In genomic region chr18:51655327-51655698, GRCh38 we compare ENCODE assay signal across 9 cellular contexts.
DNase-seq lines count a peak whose midpoint lies in the region; ATAC-seq, FAIRE-seq and TF ChIP-seq lines count a peak whose summit lies in the region.
"Had no signal": no experiment of that assay in that cellular context is flagged by ENCODE, and none has a peak within 500 bp of the region (broad histone marks: within the 10 kb centered on the region; RNA-seq: fewer than 3 reads in every experiment).

No MANE protein-coding gene starts in this region.

- H3K4me1 ChIP-seq in mucosa of descending colon (ENCODE audit: low read depth): no peaks in the 10 kb centered on the region
- no peaks in the 10 kb centered on the region for H3K4me1 ChIP-seq in effector memory CD4-positive, alpha-beta T cell (ENCODE audit: control insufficient read depth, insufficient read depth, low read length, poor library complexity, severe bottlenecking)

- ATAC-seq in GM18858 (IDR thresholded peaks at IDR 0.05; ENCODE audit: unreplicated experiment) (peak; percentile 89), GM21526 (IDR thresholded peaks at IDR 0.05; ENCODE audit: low FRiP score, unreplicated experiment) (peak; percentile 91), HG03280 (IDR thresholded peaks at IDR 0.05; ENCODE audit: unreplicated experiment) (peak; percentile 77), mucosa of descending colon (no peak)

- no peak overlapping the region for H3K4me3 Mint-ChIP-seq in activated T-helper 1 cell treated with anti-CD3 and anti-CD28 coated beads, Interleukin-12 subunit alpha, Interleukin-12 subunit beta, Interleukin-2, Interleukin-4 antibody, amounts not matched to agents 30 ng/mL and 10 ng/mL and 1 ng/mL, durations not matched to agents 14 hours and 24 hours and 36 hours
- H3K4me3 Mint-ChIP-seq: neural crest cell had no signal

- peaks cover 2% of the 10 kb centered on the region for H3K27me3 Mint-ChIP-seq in activated T-helper 1 cell treated with anti-CD3 and anti-CD28 coated beads, Interleukin-12 subunit alpha, Interleukin-12 subunit beta, Interleukin-2, Interleukin-4 antibody, amounts not matched to agents 30 ng/mL and 10 ng/mL and 1 ng/mL, durations not matched to agents 14 hours and 24 hours and 36 hours (ENCODE audit: insufficient read depth)

- FAIRE-seq in bronchial epithelial cell (lab: Jason Lieb, UNC): no peak

- no peaks in the 10 kb centered on the region for H3K27me3 ChIP-seq in bronchial epithelial cell (ENCODE audit: control insufficient read depth, insufficient read depth, low read length)
- no peaks in the 10 kb centered on the region for H3K27me3 ChIP-seq in effector memory CD4-positive, alpha-beta T cell (replicated peaks; ENCODE audit: control insufficient read depth, insufficient read depth, low read length, poor library complexity, severe bottlenecking)

- no peak for TF ChIP-seq CTCF in bronchial epithelial cell (IDR thresholded peaks at IDR 0.05; ENCODE audit: insufficient read depth, low read length, severe bottlenecking)
- no peak for TF ChIP-seq CTCF in mucosa of descending colon (IDR thresholded peaks at IDR 0.05)

- DNase-seq in bronchial epithelial cell (ENCODE audit: low read depth): peak; percentile 31
- no peak for DNase-seq in COR-L47 (lab: John Stamatoyannopoulos, UW)
- DNase-seq in mucosa of descending colon: no peak
- no peak for DNase-seq in activated T-helper 1 cell treated with anti-CD3 and anti-CD28 coated beads, Interleukin-12 subunit alpha, Interleukin-12 subunit beta, Interleukin-2, Interleukin-4 antibody, amounts not matched to agents 30 ng/mL and 10 ng/mL and 1 ng/mL, durations not matched to agents 14 hours and 24 hours and 36 hours (ENCODE audit: low spot score)
- DNase-seq in effector memory CD4-positive, alpha-beta T cell: no peak

- no peak overlapping the region for H3K27ac Mint-ChIP-seq in activated T-helper 1 cell treated with anti-CD3 and anti-CD28 coated beads, Interleukin-12 subunit alpha, Interleukin-12 subunit beta, Interleukin-2, Interleukin-4 antibody, amounts not matched to agents 30 ng/mL and 10 ng/mL and 1 ng/mL, durations not matched to agents 14 hours and 24 hours and 36 hours

- H3K36me3 Mint-ChIP-seq in activated T-helper 1 cell treated with anti-CD3 and anti-CD28 coated beads, Interleukin-12 subunit alpha, Interleukin-12 subunit beta, Interleukin-2, Interleukin-4 antibody, amounts not matched to agents 30 ng/mL and 10 ng/mL and 1 ng/mL, durations not matched to agents 14 hours and 24 hours and 36 hours (ENCODE audit: low read depth): no peaks in the 10 kb centered on the region

- H3K27ac ChIP-seq in effector memory CD4-positive, alpha-beta T cell (ENCODE audit: insufficient read depth, low read length, poor library complexity, severe bottlenecking): no peak overlapping the region

- no peaks in the 10 kb centered on the region for H3K4me1 Mint-ChIP-seq in activated T-helper 1 cell treated with anti-CD3 and anti-CD28 coated beads, Interleukin-12 subunit alpha, Interleukin-12 subunit beta, Interleukin-2, Interleukin-4 antibody, amounts not matched to agents 30 ng/mL and 10 ng/mL and 1 ng/mL, durations not matched to agents 14 hours and 24 hours and 36 hours (ENCODE audit: low read depth)

- intact Hi-C loops in mucosa of descending colon (cut with DNase I, micrococcal nuclease): no loop called here
- intact Hi-C loops in activated T-helper 1 cell treated with anti-CD3 and anti-CD28 coated beads, Interleukin-12 subunit alpha, Interleukin-12 subunit beta, Interleukin-2, Interleukin-4 antibody, amounts not matched to agents 30 ng/mL and 10 ng/mL and 1 ng/mL, durations not matched to agents 14 hours and 24 hours and 36 hours (cut with micrococcal nuclease): no loop called here

- H3K9me3 Mint-ChIP-seq in activated T-helper 1 cell treated with anti-CD3 and anti-CD28 coated beads, Interleukin-12 subunit alpha, Interleukin-12 subunit beta, Interleukin-2, Interleukin-4 antibody, amounts not matched to agents 30 ng/mL and 10 ng/mL and 1 ng/mL, durations not matched to agents 14 hours and 24 hours and 36 hours: no peaks in the 10 kb centered on the region
- H3K9me3 Mint-ChIP-seq: neural crest cell had no signal

- no peaks in the 10 kb centered on the region for H3K9me3 ChIP-seq in mucosa of descending colon
- no peaks in the 10 kb centered on the region for H3K9me3 ChIP-seq in effector memory CD4-positive, alpha-beta T cell (ENCODE audit: control insufficient read depth, low read length)

- H3K4me3 ChIP-seq in bronchial epithelial cell (ENCODE audit: low read depth, low read length): no peak overlapping the region
- H3K4me3 ChIP-seq in mucosa of descending colon: no peak overlapping the region
- no peak overlapping the region for H3K4me3 ChIP-seq in effector memory CD4-positive, alpha-beta T cell (ENCODE audit: insufficient read depth, low read depth, low read length, poor library complexity, severe bottlenecking)

- no peaks in the 10 kb centered on the region for H3K36me3 ChIP-seq in bronchial epithelial cell (ENCODE audit: control insufficient read depth, insufficient read depth, low read length)
- no peaks in the 10 kb centered on the region for H3K36me3 ChIP-seq in mucosa of descending colon (ENCODE audit: low read depth)
- H3K36me3 ChIP-seq in effector memory CD4-positive, alpha-beta T cell (ENCODE audit: control insufficient read depth, insufficient read depth, low read length): no peaks in the 10 kb centered on the region
